16 cellular contexts compared by ENCODE assay signal in genomic region chr1:69913967-69914366, GRCh38.
DNase-seq lines count a peak whose midpoint lies in the region; ATAC-seq, FAIRE-seq and TF ChIP-seq lines count a peak whose summit lies in the region.
"Had no signal": no experiment of that assay in that cellular context is flagged by ENCODE, and none has a peak within 500 bp of the region (broad histone marks: within the 10 kb centered on the region; RNA-seq: fewer than 3 reads in every experiment).

No MANE protein-coding gene starts in this region.

- H3K36me3 Mint-ChIP-seq in stimulated activated effector memory CD8-positive, alpha-beta T cell treated with anti-CD3 and anti-CD28 coated beads, Interleukin-12 subunit alpha, Interleukin-12 subunit beta, amount 100 ng/mL, for 72 hours = no peaks in the 10 kb centered on the region

- no peaks in the 10 kb centered on the region for H3K23me2 ChIP-seq in H1 (ENCODE audit: low read depth, low read length)

- no peak overlapping the region for H2BK12ac ChIP-seq in H1 (ENCODE audit: low read depth, low read length)

- no peak overlapping the region for H4K8ac ChIP-seq in H1 (ENCODE audit: extremely low read depth, insufficient read depth, low read length)

- no peak overlapping the region for H3K14ac ChIP-seq in H1 (ENCODE audit: insufficient read length)

- intact Hi-C loops in stomach (cut with DNase I; ENCODE audit: low total_unique reads) = no loop called here

- H4K20me1 ChIP-seq in H1 (replicated peaks in 1 of 2; ENCODE audit: control insufficient read depth in 1 of 2, insufficient read depth in 2 of 2, low read length in 2 of 2) = no peaks in the 10 kb centered on the region

- TF ChIP-seq RAD21 in H1 (IDR thresholded peaks at IDR 0.05 in 1 of 2, conservative IDR thresholded peaks at IDR 0.05 in 1 of 2; ENCODE audit: low read depth in 2 of 2, low read length in 2 of 2) = no peak

- ATAC-seq in omental fat pad (ENCODE audit: low FRiP score) = peak; percentile 35
- no peak for ATAC-seq in stimulated activated effector memory CD8-positive, alpha-beta T cell treated with anti-CD3 and anti-CD28 coated beads, Interleukin-12 subunit alpha, Interleukin-12 subunit beta, amount 100 ng/mL, for 72 hours
- ATAC-seq: activated T-cell treated with anti-CD3 and anti-CD28 coated beads, Interleukin-2, amount 50 U/mL, for 4 hours; GM23338 had no signal

- no peak overlapping the region for H2BK15ac ChIP-seq in H1 (ENCODE audit: low read length)

- no peak overlapping the region for H2AFZ ChIP-seq in H1 (ENCODE audit: low read length)
- H2AFZ ChIP-seq: GM23338 had no signal

- no peaks in the 10 kb centered on the region for H3K79me1 ChIP-seq in H1 (ENCODE audit: low read depth, low read length)

- H2AK5ac ChIP-seq in H1 (ENCODE audit: low read depth, low read length) = no peak overlapping the region

- POLR2A ChIA-PET in H1 (lab: Charles Lee; ENCODE audit: partially characterized antibody) = no interaction called here

- no peak overlapping the region for H2BK5ac ChIP-seq in H1 (ENCODE audit: low read depth, low read length)

- no peak overlapping the region for H3K27ac Mint-ChIP-seq in stimulated activated effector memory CD8-positive, alpha-beta T cell treated with anti-CD3 and anti-CD28 coated beads, Interleukin-12 subunit alpha, Interleukin-12 subunit beta, amount 100 ng/mL, for 72 hours
- H3K27ac Mint-ChIP-seq: GM23338 had no signal

- H3K9me3 ChIP-seq in H1 (ENCODE audit: insufficient read depth in 2 of 2, low read depth in 1 of 2, low read length in 1 of 2) (peaks cover 0 to 6% of the 10 kb centered on the region in 2 experiments; a peak in 1 of 4 replicates), HAP-1 (no peaks in the 10 kb centered on the region), stomach (no peaks in the 10 kb centered on the region)

- no peaks in the 10 kb centered on the region for H3K4me1 ChIP-seq in H1 (replicated peaks in 1 of 4; ENCODE audit: control insufficient read depth in 3 of 4, insufficient read depth in 4 of 4, low read length in 3 of 4)
- H3K4me1 ChIP-seq in HAP-1 = no peaks in the 10 kb centered on the region
- H3K4me1 ChIP-seq in stomach = peaks cover 0 to 18% (median 7%) of the 10 kb centered on the region in 4 donors

- H2BK20ac ChIP-seq in H1 (ENCODE audit: low read length) = no peak overlapping the region

- no peak overlapping the region for H3K4me3 ChIP-seq in H1 (ENCODE audit: extremely low read depth in 1 of 4, insufficient read depth in 2 of 4, low read depth in 3 of 4, low read length in 4 of 4)
- no peak overlapping the region for H3K4me3 ChIP-seq in HAP-1
- H3K4me3 ChIP-seq in stomach = no peak overlapping the region
- H3K4me3 ChIP-seq: GM23338, lung had no signal

- in situ Hi-C loops in HAP-1 (cut with MboI; ENCODE audit: low sequenced_read_pairs) = no loop called here

- H2BK120ac ChIP-seq in H1 (replicated peaks; ENCODE audit: low read depth, low read length) = no peak overlapping the region

- peaks cover 6% of the 10 kb centered on the region for H3K9me3 Mint-ChIP-seq in stimulated activated effector memory CD8-positive, alpha-beta T cell treated with anti-CD3 and anti-CD28 coated beads, Interleukin-12 subunit alpha, Interleukin-12 subunit beta, amount 100 ng/mL, for 72 hours

- DNase-seq in AG08395 (ENCODE audit: low spot score) (peak; percentile 54), LHCN-M2 (ENCODE audit: low read depth) (peak; percentile 45), H1 (ENCODE audit: low read depth in 1 of 2, low spot score in 2 of 2) (no peak), omental fat pad (ENCODE audit: low spot score) (no peak), HAP-1 (ENCODE audit: low spot score in 2 of 2) (no peak), stomach (no peak)
- no peak for DNase-seq in stimulated activated naive CD4-positive, alpha-beta T cell (lab: John Stamatoyannopoulos, UW)
- no peak for DNase-seq in stimulated activated effector memory CD8-positive, alpha-beta T cell treated with anti-CD3 and anti-CD28 coated beads, Interleukin-12 subunit alpha, Interleukin-12 subunit beta, amount 100 ng/mL, for 72 hours (ENCODE audit: low spot score in 2 of 2)
- DNase-seq: activated CD4-positive, alpha-beta T cell treated with anti-CD3 and anti-CD28 coated beads for 1 hour; activated T-cell treated with anti-CD3 and anti-CD28 coated beads, Interleukin-2, amount 50 U/mL, for 4 hours; C1 segment of cervical spinal cord; effector CD8-positive, alpha-beta T cell; hippocampal formation had no signal

- H3K27me3 ChIP-seq in H1 (replicated peaks in 1 of 4; ENCODE audit: control insufficient read depth in 3 of 4, extremely low read depth in 1 of 4, insufficient read depth in 3 of 4, low read length in 3 of 4) (no peaks in the 10 kb centered on the region), HAP-1 (ENCODE audit: low read depth) (no peaks in the 10 kb centered on the region), stomach (no peaks in the 10 kb centered on the region)

- H3K4me1 Mint-ChIP-seq in stimulated activated effector memory CD8-positive, alpha-beta T cell treated with anti-CD3 and anti-CD28 coated beads, Interleukin-12 subunit alpha, Interleukin-12 subunit beta, amount 100 ng/mL, for 72 hours = no peaks in the 10 kb centered on the region

- no peak overlapping the region for H3K4ac ChIP-seq in H1 (replicated peaks; ENCODE audit: insufficient read length, low read depth, low read length)

- H3K4me2 ChIP-seq in H1 (ENCODE audit: insufficient read depth in 1 of 2, low read depth in 2 of 2, low read length in 2 of 2) = no peak overlapping the region
- H3K4me2 ChIP-seq: GM23338 had no signal

- H3K9ac ChIP-seq in H1 (replicated peaks in 1 of 4; ENCODE audit: extremely low read depth in 1 of 4, low read depth in 3 of 4, low read length in 3 of 4) = no peak overlapping the region

- no peak overlapping the region for H3K18ac ChIP-seq in H1 (ENCODE audit: extremely low read depth, low read length)

- no peaks in the 10 kb centered on the region for H3K79me2 ChIP-seq in H1 (ENCODE audit: control insufficient read depth in 1 of 2, insufficient read depth in 2 of 2, low read length in 2 of 2)

- no peak for TF ChIP-seq POLR2A in H1 (IDR thresholded peaks at IDR 0.05; ENCODE audit: control extremely low read depth in 1 of 2, low read depth in 2 of 2, low read length in 2 of 2)
- no peak for TF ChIP-seq POLR2A in stomach (IDR thresholded peaks at IDR 0.05)

- TF ChIP-seq EP300 in H1 (IDR thresholded peaks at IDR 0.05; ENCODE audit: borderline replicate concordance in 1 of 2, low read depth in 2 of 2, low read length in 2 of 2) = no peak
- TF ChIP-seq EP300 in stomach (IDR thresholded peaks at IDR 0.05) = no peak

- FAIRE-seq in H1 (lab: Jason Lieb, UNC) = no peak
- FAIRE-seq: GM19239 had no signal

- CTCF ChIA-PET in H1 (lab: Charles Lee; ENCODE audit: partially characterized antibody) = no interaction called here

- no peak overlapping the region for H3K4me3 Mint-ChIP-seq in stimulated activated effector memory CD8-positive, alpha-beta T cell treated with anti-CD3 and anti-CD28 coated beads, Interleukin-12 subunit alpha, Interleukin-12 subunit beta, amount 100 ng/mL, for 72 hours
- H3K4me3 Mint-ChIP-seq: activated T-cell treated with anti-CD3 and anti-CD28 coated beads, Interleukin-2, amount 50 U/mL, for 4 hours; GM23338 had no signal

- TF ChIP-seq CTCF in H1 (IDR thresholded peaks at IDR 0.05; ENCODE audit: control extremely low read depth in 1 of 3, insufficient read depth in 1 of 3, low read depth in 1 of 3, low read length in 3 of 3) (no peak), omental fat pad (IDR thresholded peaks at IDR 0.05) (no peak), stomach (IDR thresholded peaks at IDR 0.05) (no peak)

- H3K27ac ChIP-seq in H1 (ENCODE audit: low read depth, low read length) (no peak overlapping the region), stomach (no peak overlapping the region)

- WGBS in H1 (ENCODE audit: extremely low coverage in 1 of 2, insufficient coverage in 1 of 2, insufficient read length in 1 of 2, insufficient replicate concordance in 2 of 2, low coverage in 1 of 2, low lambda C conversion rate in 2 of 2, missing lambda C conversion rate in 1 of 2), 2 experiments = 96% methylated on average over 1 of the region's 1 CpG; no CpG with 5 or more reads in 1 of the 2 experiments
- 47 to 83% (median 61%) methylated on average over 1 of the region's 1 CpG for WGBS in stomach, 5 donors

- H3K36me3 ChIP-seq in H1 (ENCODE audit: control insufficient read depth in 2 of 4, insufficient read depth in 4 of 4, low read length in 3 of 4) (no peaks in the 10 kb centered on the region), HAP-1 (replicated peaks) (no peaks in the 10 kb centered on the region), stomach (no peaks in the 10 kb centered on the region)

- no peak overlapping the region for H3K23ac ChIP-seq in H1 (ENCODE audit: insufficient read length)

- H4K91ac ChIP-seq in H1 (replicated peaks; ENCODE audit: insufficient read length, low read length) = no peak overlapping the region

- no peak overlapping the region for H4K5ac ChIP-seq in H1 (ENCODE audit: insufficient read length, low read depth, low read length)

- H3K56ac ChIP-seq in H1 (replicated peaks; ENCODE audit: insufficient read length, low read depth, low read length) = no peak overlapping the region

TF ChIP-seq in H1, 55 proteins besides CTCF, POLR2A, EP300 and RAD21:
- TF ChIP-seq SP1 (IDR thresholded peaks at IDR 0.05; ENCODE audit: low read depth, low read length) (no peak), MAFK (IDR thresholded peaks at IDR 0.05; ENCODE audit: low read depth, low read length) (peak; percentile 48; the same call in 1 of the 2 replicates)

Comparison
In these comparisons a context has a peak if more than half of its experiments do, and no peak if none do; other contexts are left out.
1. DNase-seq: peak in AG08395 (single experiment) and LHCN-M2 (single experiment); none in H1 (0 of 2), omental fat pad (single experiment), stimulated activated naive CD4-positive, alpha-beta T cell (0 of 6), stimulated activated effector memory CD8-positive, alpha-beta T cell treated with anti-CD3 and anti-CD28 coated beads, Interleukin-12 subunit alpha, Interleukin-12 subunit beta, amount 100 ng/mL, for 72 hours (0 of 2), HAP-1 (0 of 2) and stomach (single experiment).